ENCODE assay signal across 24 cellular contexts in genomic region chr7:141640239-141640840, GRCh38.
DNase-seq lines count a peak whose midpoint lies in the region; ATAC-seq and TF ChIP-seq lines count a peak whose summit lies in the region.
"Had no signal": no experiment of that assay in that cellular context is flagged by ENCODE, and none has a peak within 500 bp of the region (broad histone marks: within the 10 kb centered on the region; RNA-seq: fewer than 3 reads in every experiment).

No MANE protein-coding gene starts in this region.

- no peaks in the 10 kb centered on the region for H3K9me3 ChIP-seq in CD4-positive, alpha-beta memory T cell (ENCODE audit: control insufficient read depth in 1 of 2, low read length in 2 of 2)
- H3K9me3 ChIP-seq: esophagus squamous epithelium, HAP-1, vagina had no signal

- POLR2A ChIA-PET in CD4-positive, alpha-beta memory T cell (lab: Charles Lee; ENCODE audit: partially characterized antibody) = no interaction called here
- POLR2A ChIA-PET in activated CD8-positive, alpha-beta T cell treated with anti-CD3 and anti-CD28 coated beads, Interleukin-2, amount 10 ng/mL, durations not matched to agents 7 days and 5 days (lab: Charles Lee) = no interaction called here

- no peak overlapping the region for H2AFZ ChIP-seq in GM23338

- no peak for DNase-seq in CD4-positive, alpha-beta memory T cell
- DNase-seq in GM23338 (ENCODE audit: low spot score) = peak; percentile 31
- no peak for DNase-seq in activated CD8-positive, alpha-beta T cell treated with anti-CD3 and anti-CD28 coated beads, Interleukin-2, amount 10 ng/mL, durations not matched to agents 7 days and 5 days
- peak; percentile 50 for DNase-seq in kidney tubule cell (ENCODE audit: low spot score)
- DNase-seq in foreskin keratinocyte = no peak
- DNase-seq in OCI-M1 (lab: John Stamatoyannopoulos, UW) = no peak
- no peak for DNase-seq in GM19238 (ENCODE audit: insufficient read length, low spot score)
- DNase-seq: activated CD8-positive, alpha-beta memory T cell treated with anti-CD3 and anti-CD28 coated beads for 24 hours; brain microvascular endothelial cell; effector CD8-positive, alpha-beta T cell; esophagus squamous epithelium; GDM1; kidney glomerular epithelial cell; naive thymus-derived CD4-positive, alpha-beta T cell; NCI-H146; NCI-H526 treated with DMSO at 0.1 percent for 48 hours; stimulated activated CD4-positive, alpha-beta T cell treated with anti-CD3 and anti-CD28 coated beads, Interleukin-15, amount 100 ng/mL, for 24 hours; T-helper 9 cell had no signal

- H3K27ac Mint-ChIP-seq in CD4-positive, alpha-beta memory T cell = peak overlapping the region in 4 of 7 donors; percentile 50 to 77 (median 66)
- H3K27ac Mint-ChIP-seq in GM23338 = peak overlapping the region; percentile 47
- H3K27ac Mint-ChIP-seq in activated CD8-positive, alpha-beta T cell treated with anti-CD3 and anti-CD28 coated beads, Interleukin-2, amount 10 ng/mL, durations not matched to agents 7 days and 5 days = peak overlapping the region; percentile 35

- no peaks in the 10 kb centered on the region for H3K79me2 ChIP-seq in GM23338 (replicated peaks; ENCODE audit: insufficient read depth)

- no peak overlapping the region for H3K4me3 ChIP-seq in CD4-positive, alpha-beta memory T cell (ENCODE audit: low read length in 2 of 2)
- no peak overlapping the region for H3K4me3 ChIP-seq in GM23338
- H3K4me3 ChIP-seq: esophagus squamous epithelium, HAP-1, K562, vagina had no signal

- no peak for TF ChIP-seq CTCF in GM23338 (conservative IDR thresholded peaks at IDR 0.05; ENCODE audit: low read depth in 2 of 2)
- TF ChIP-seq CTCF in foreskin keratinocyte (conservative IDR thresholded peaks at IDR 0.05) = no peak

- H3K27me3 ChIP-seq in CD4-positive, alpha-beta memory T cell (ENCODE audit: insufficient read depth, low read length) = no peaks in the 10 kb centered on the region
- H3K27me3 ChIP-seq in GM23338 (ENCODE audit: insufficient read depth) = no peaks in the 10 kb centered on the region
- H3K27me3 ChIP-seq in foreskin keratinocyte = no peaks in the 10 kb centered on the region
- H3K27me3 ChIP-seq: brain microvascular endothelial cell, esophagus squamous epithelium, vagina had no signal

- peaks cover 9% of the 10 kb centered on the region; the same call in 1 of the 2 replicates for H3K9me2 ChIP-seq in GM23338 (ENCODE audit: insufficient read depth)

- H3K4me1 Mint-ChIP-seq in CD4-positive, alpha-beta memory T cell = peaks cover 0 to 1% (median 0%) of the 10 kb centered on the region in 4 donors
- H3K4me1 Mint-ChIP-seq in GM23338 = peaks cover 22% of the 10 kb centered on the region
- H3K4me1 Mint-ChIP-seq in activated CD8-positive, alpha-beta T cell treated with anti-CD3 and anti-CD28 coated beads, Interleukin-2, amount 10 ng/mL, durations not matched to agents 7 days and 5 days (ENCODE audit: low read depth) = no peaks in the 10 kb centered on the region
- H3K4me1 Mint-ChIP-seq: CD14-positive monocyte had no signal

- ATAC-seq in GM23338 = peak; percentile 79
- ATAC-seq in activated CD8-positive, alpha-beta T cell treated with anti-CD3 and anti-CD28 coated beads, Interleukin-2, amount 10 ng/mL, durations not matched to agents 7 days and 5 days = no peak
- ATAC-seq in foreskin keratinocyte = no peak
- no peak for ATAC-seq in HG02610 (IDR thresholded peaks at IDR 0.05; ENCODE audit: unreplicated experiment)
- ATAC-seq: K562; naive thymus-derived CD4-positive, alpha-beta T cell; sciatic nerve had no signal

- CTCF ChIA-PET in CD4-positive, alpha-beta memory T cell (lab: Charles Lee; ENCODE audit: partially characterized antibody) = no interaction called here
- CTCF ChIA-PET in activated CD8-positive, alpha-beta T cell treated with anti-CD3 and anti-CD28 coated beads, Interleukin-2, amount 10 ng/mL, durations not matched to agents 7 days and 5 days (lab: Charles Lee) = interaction anchor here (0.7 kb wide), 1 partner anchor 838 kb away, joined by 3 read pairs; no protein-coding TSS in a partner anchor

- no peaks in the 10 kb centered on the region for H3K9me3 Mint-ChIP-seq in CD4-positive, alpha-beta memory T cell
- no peaks in the 10 kb centered on the region for H3K9me3 Mint-ChIP-seq in GM23338
- H3K9me3 Mint-ChIP-seq in activated CD8-positive, alpha-beta T cell treated with anti-CD3 and anti-CD28 coated beads, Interleukin-2, amount 10 ng/mL, durations not matched to agents 7 days and 5 days (ENCODE audit: insufficient read depth) = no peaks in the 10 kb centered on the region
- H3K9me3 Mint-ChIP-seq: CD14-positive monocyte; naive thymus-derived CD4-positive, alpha-beta T cell had no signal

- no peak overlapping the region for H3K4me3 Mint-ChIP-seq in CD4-positive, alpha-beta memory T cell
- no peak overlapping the region for H3K4me3 Mint-ChIP-seq in GM23338
- no peak overlapping the region for H3K4me3 Mint-ChIP-seq in activated CD8-positive, alpha-beta T cell treated with anti-CD3 and anti-CD28 coated beads, Interleukin-2, amount 10 ng/mL, durations not matched to agents 7 days and 5 days
- H3K4me3 Mint-ChIP-seq: CD14-positive monocyte; naive thymus-derived CD4-positive, alpha-beta T cell had no signal

- intact Hi-C loops in CD4-positive, alpha-beta memory T cell (cut with micrococcal nuclease) = no loop called here

- H3K36me3 ChIP-seq in CD4-positive, alpha-beta memory T cell (ENCODE audit: insufficient read depth, low read length) = no peaks in the 10 kb centered on the region
- H3K36me3 ChIP-seq in GM23338 (ENCODE audit: insufficient read depth) = peaks cover 5% of the 10 kb centered on the region; the same call in 1 of the 2 replicates
- H3K36me3 ChIP-seq: vagina had no signal

- H3K27ac ChIP-seq in CD4-positive, alpha-beta memory T cell (ENCODE audit: low read depth, low read length) = no peak overlapping the region
- H3K27ac ChIP-seq in GM23338 (ENCODE audit: low read depth) (no peak overlapping the region), foreskin keratinocyte (no peak overlapping the region)
- H3K27ac ChIP-seq: brain microvascular endothelial cell, esophagus squamous epithelium, vagina had no signal

- no peak overlapping the region for H3K4me2 ChIP-seq in GM23338

- H3K4me1 ChIP-seq in CD4-positive, alpha-beta memory T cell (ENCODE audit: insufficient read depth, low read length) = no peaks in the 10 kb centered on the region
- H3K4me1 ChIP-seq in GM23338 (ENCODE audit: insufficient read depth) (peaks cover 12% of the 10 kb centered on the region; the same call in 1 of the 2 replicates), foreskin keratinocyte (no peaks in the 10 kb centered on the region)
- H3K4me1 ChIP-seq: esophagus squamous epithelium, vagina had no signal

- no peaks in the 10 kb centered on the region for H3K27me3 Mint-ChIP-seq in CD4-positive, alpha-beta memory T cell
- peaks cover 4% of the 10 kb centered on the region for H3K27me3 Mint-ChIP-seq in GM23338 (ENCODE audit: insufficient read depth, low read depth, poor library complexity)
- no peaks in the 10 kb centered on the region for H3K27me3 Mint-ChIP-seq in activated CD8-positive, alpha-beta T cell treated with anti-CD3 and anti-CD28 coated beads, Interleukin-2, amount 10 ng/mL, durations not matched to agents 7 days and 5 days (ENCODE audit: low read depth)
- H3K27me3 Mint-ChIP-seq: naive thymus-derived CD4-positive, alpha-beta T cell had no signal

- H4K20me1 ChIP-seq in GM23338 (replicated peaks; ENCODE audit: insufficient read depth) = no peaks in the 10 kb centered on the region; the same call in 1 of the 2 replicates

- H3K36me3 Mint-ChIP-seq in CD4-positive, alpha-beta memory T cell = peaks cover 28 to 53% of the 10 kb centered on the region in 2 donors
- H3K36me3 Mint-ChIP-seq in GM23338 (ENCODE audit: low read depth) = peaks cover 6% of the 10 kb centered on the region; the same call in 2 of the 3 replicates
- peaks cover 17% of the 10 kb centered on the region for H3K36me3 Mint-ChIP-seq in activated CD8-positive, alpha-beta T cell treated with anti-CD3 and anti-CD28 coated beads, Interleukin-2, amount 10 ng/mL, durations not matched to agents 7 days and 5 days (ENCODE audit: low read depth)

- H3F3A ChIP-seq in GM23338 (replicated peaks; ENCODE audit: low read depth) = no peaks in the 10 kb centered on the region

TF ChIP-seq in GM23338, 12 proteins besides CTCF, POLR2A, EP300 and RAD21 (continues in another document):
- TF ChIP-seq JUNB (IDR thresholded peaks at IDR 0.05; ENCODE audit: unreplicated experiment) = no peak
- TF ChIP-seq EZH2phosphoT487 (IDR thresholded peaks at IDR 0.05; ENCODE audit: unreplicated experiment) = no peak
- no peak for TF ChIP-seq STAT1 (IDR thresholded peaks at IDR 0.05; ENCODE audit: unreplicated experiment)
- TF ChIP-seq POLR2AphosphoS5 (IDR thresholded peaks at IDR 0.05; ENCODE audit: low read depth) = no peak

Comparison
In these comparisons a context has a peak if more than half of its experiments do, and no peak if none do; other contexts are left out.
1. DNase-seq: peak in GM23338 (single experiment) and kidney tubule cell (single experiment); none in CD4-positive, alpha-beta memory T cell (0 of 5), activated CD8-positive, alpha-beta T cell treated with anti-CD3 and anti-CD28 coated beads, Interleukin-2, amount 10 ng/mL, durations not matched to agents 7 days and 5 days (single experiment), foreskin keratinocyte (0 of 2), OCI-M1 (single experiment) and GM19238 (single experiment).
2. Peak in every context shown above with its lines, with median percentiles within 50 percentile points of each other: H3K27ac Mint-ChIP-seq.